Comparison of ENCODE assay signal across 1 cellular context in genomic region chr16:29784901-29785500, GRCh38.
TF ChIP-seq lines count a peak whose summit lies in the region.

No MANE protein-coding gene starts in this region.

TF ChIP-seq in H1, 55 proteins besides CTCF, POLR2A, EP300 and RAD21:
- TF ChIP-seq HDAC2 (IDR thresholded peaks at IDR 0.05; ENCODE audit: borderline replicate concordance in 1 of 2, low read depth in 2 of 2, low read length in 2 of 2) (no peak), CHD1 (IDR thresholded peaks at IDR 0.05; ENCODE audit: low read depth, low read length) (no peak), SIRT6 (IDR thresholded peaks at IDR 0.05; ENCODE audit: low read length) (no peak), PHF8 (conservative IDR thresholded peaks at IDR 0.05; ENCODE audit: low read depth, low read length) (no peak), ATF2 (IDR thresholded peaks at IDR 0.05; ENCODE audit: low read length) (no peak), CBX8 (IDR thresholded peaks at IDR 0.05; ENCODE audit: borderline replicate concordance, low read depth, low read length) (no peak), RXRA (IDR thresholded peaks at IDR 0.05; ENCODE audit: insufficient read depth, low read depth, low read length) (no peak), CREB1 (IDR thresholded peaks at IDR 0.05) (peak; percentile 85), EGR1 (IDR thresholded peaks at IDR 0.05; ENCODE audit: borderline replicate concordance, low read depth, low read length) (no peak), SP1 (IDR thresholded peaks at IDR 0.05; ENCODE audit: low read depth, low read length) (no peak), KDM5A (IDR thresholded peaks at IDR 0.05; ENCODE audit: low read length) (no peak), CTBP2 (IDR thresholded peaks at IDR 0.05; ENCODE audit: borderline replicate concordance, insufficient read depth, insufficient read length, low read length) (peak; percentile 36), SP2 (IDR thresholded peaks at IDR 0.05; ENCODE audit: low read length) (no peak), TEAD4 (IDR thresholded peaks at IDR 0.05; ENCODE audit: low read depth, low read length) (peak; percentile 63; the same call in 1 of the 2 replicates), SP4 (IDR thresholded peaks at IDR 0.05; ENCODE audit: low read length) (no peak), RNF2 (IDR thresholded peaks at IDR 0.05; ENCODE audit: borderline replicate concordance, low read depth, low read length, missing control alignments, poor library complexity, severe bottlenecking) (no peak), ZNF274 (IDR thresholded peaks at IDR 0.05; ENCODE audit: borderline replicate concordance, extremely low read depth, low read length) (no peak), TAF7 (optimal IDR thresholded peaks at IDR 0.05; ENCODE audit: borderline replicate concordance, low read depth, low read length) (no peak), ASH2L (IDR thresholded peaks at IDR 0.05; ENCODE audit: low read length) (peak; percentile 46), RFX5 (IDR thresholded peaks at IDR 0.05; ENCODE audit: borderline replicate concordance, low read depth, low read length) (no peak), NRF1 (IDR thresholded peaks at IDR 0.05; ENCODE audit: low read depth, low read length) (no peak), NANOG (IDR thresholded peaks at IDR 0.05; ENCODE audit: insufficient read depth, low read depth, low read length, poor library complexity, severe bottlenecking) (no peak), MAX (IDR thresholded peaks at IDR 0.05) (peak; percentile 86), USF2 (IDR thresholded peaks at IDR 0.05; ENCODE audit: low read length) (peak; percentile 64), POU5F1 (IDR thresholded peaks at IDR 0.05; ENCODE audit: low read depth, low read length) (no peak), EZH2 (IDR thresholded peaks at IDR 0.05; ENCODE audit: low read depth, low read length, severe bottlenecking) (no peak), YY1 (IDR thresholded peaks at IDR 0.05; ENCODE audit: low read depth, low read length) (peak; percentile 91), POLR2AphosphoS5 (IDR thresholded peaks at IDR 0.05; ENCODE audit: low read depth, low read length) (no peak), KDM1A (IDR thresholded peaks at IDR 0.05; ENCODE audit: borderline replicate concordance, low read length) (no peak), RBBP5 (IDR thresholded peaks at IDR 0.05; ENCODE audit: borderline replicate concordance, low read depth, low read length) (no peak), ATF3 (IDR thresholded peaks at IDR 0.05; ENCODE audit: insufficient read depth, low read depth, low read length) (no peak; the same call in 1 of the 2 replicates), JUND (IDR thresholded peaks at IDR 0.05; ENCODE audit: low read length) (no peak), TBP (IDR thresholded peaks at IDR 0.05; ENCODE audit: low read depth, low read length) (peak; percentile 71; the same call in 1 of the 2 replicates), SAP30 (IDR thresholded peaks at IDR 0.05; ENCODE audit: insufficient read depth, insufficient replicate concordance, low read length) (no peak), CBX5 (IDR thresholded peaks at IDR 0.05; ENCODE audit: low read depth, low read length) (no peak), SIN3A (conservative IDR thresholded peaks at IDR 0.05 in 1 of 2, IDR thresholded peaks at IDR 0.05 in 1 of 2; ENCODE audit: low read depth in 1 of 2, low read length in 2 of 2) (peak in 1 of 2 experiments; percentile 81; a peak in 2 of 4 replicates), E2F6 (IDR thresholded peaks at IDR 0.05) (no peak), BACH1 (IDR thresholded peaks at IDR 0.05; ENCODE audit: low read length) (peak; percentile 40; the same call in 1 of the 2 replicates), JUN (IDR thresholded peaks at IDR 0.05; ENCODE audit: low read depth, low read length) (no peak), FOSL1 (IDR thresholded peaks at IDR 0.05; ENCODE audit: insufficient read depth, low read depth, low read length) (no peak), TCF12 (IDR thresholded peaks at IDR 0.05; ENCODE audit: low read depth, low read length) (no peak), TAF1 (IDR thresholded peaks at IDR 0.05; ENCODE audit: low read depth, low read length) (peak; percentile 45; the same call in 1 of the 2 replicates), BRCA1 (IDR thresholded peaks at IDR 0.05; ENCODE audit: low read depth, low read length) (no peak), BCL11A (IDR thresholded peaks at IDR 0.05; ENCODE audit: low read depth in 2 of 2, low read length in 2 of 2) (no peak), CHD2 (IDR thresholded peaks at IDR 0.05; ENCODE audit: low read length) (0 out of 2 replicates have a peak, but pooled peaks have one; percentile 18), GABPA (IDR thresholded peaks at IDR 0.05; ENCODE audit: borderline replicate concordance, insufficient read depth, low read length) (no peak; the same call in 1 of the 2 replicates), CHD7 (IDR thresholded peaks at IDR 0.05; ENCODE audit: insufficient replicate concordance, low read length) (no peak), SRF (IDR thresholded peaks at IDR 0.05; ENCODE audit: low read depth, low read length) (no peak), SUZ12 (IDR thresholded peaks at IDR 0.05; ENCODE audit: low read length) (no peak), MAFK (IDR thresholded peaks at IDR 0.05; ENCODE audit: low read depth, low read length) (no peak), SIX5 (IDR thresholded peaks at IDR 0.05; ENCODE audit: low read depth, low read length) (no peak), KDM4A (IDR thresholded peaks at IDR 0.05; ENCODE audit: low read depth, low read length, severe bottlenecking) (peak; percentile 34), GTF2F1 (IDR thresholded peaks at IDR 0.05; ENCODE audit: borderline replicate concordance, low read depth, low read length) (no peak), CEBPB (IDR thresholded peaks at IDR 0.05; ENCODE audit: low read depth, low read length) (no peak), HDAC6 (IDR thresholded peaks at IDR 0.05; ENCODE audit: low read depth, low read length) (no peak)
